8 cellular contexts compared by ENCODE assay signal in genomic region chr4:70601422-70602039, GRCh38. TPM values are rescaled to one million over a fixed set of nuclear protein-coding genes. Genes with fewer than 3 reads are reported as not detected.
A peak's percentile ranks its signal among the peaks of the same experiment; 100 is the strongest.
DNase-seq lines count a peak whose midpoint lies in the region; ATAC-seq and TF ChIP-seq lines count a peak whose summit lies in the region.

No MANE protein-coding gene starts in this region.

- H3K27me3 Mint-ChIP-seq in activated CD4-positive, alpha-beta memory T cell treated with anti-CD3 and anti-CD28 coated beads, Interleukin-2, amount 10 ng/mL, durations not matched to agents 7 days and 5 days = no peaks in the 10 kb centered on the region
- H3K27me3 Mint-ChIP-seq in endothelial cell (ENCODE audit: unreplicated experiment) (no peaks in the 10 kb centered on the region), natural killer cell (ENCODE audit: low read depth in 2 of 2) (peaks cover 0 to 6% of the 10 kb centered on the region in 2 donors)

- intact Hi-C loops in natural killer cell (cut with micrococcal nuclease) = loop anchor here (1.0 to 2.0 kb wide), 3 partner anchors 407 to 1702 kb away; no protein-coding TSS in a partner anchor

- H3K27me3 ChIP-seq in HL-60 (ENCODE audit: insufficient read depth, poor library complexity, severe bottlenecking) = no peaks in the 10 kb centered on the region

- H3K27ac Mint-ChIP-seq in activated CD4-positive, alpha-beta memory T cell treated with anti-CD3 and anti-CD28 coated beads, Interleukin-2, amount 10 ng/mL, durations not matched to agents 7 days and 5 days = no peak overlapping the region
- H3K27ac Mint-ChIP-seq in endothelial cell (ENCODE audit: unreplicated experiment) = no peak overlapping the region
- H3K27ac Mint-ChIP-seq in natural killer cell = no peak overlapping the region

- H3K4me1 Mint-ChIP-seq in activated CD4-positive, alpha-beta memory T cell treated with anti-CD3 and anti-CD28 coated beads, Interleukin-2, amount 10 ng/mL, durations not matched to agents 7 days and 5 days = no peaks in the 10 kb centered on the region
- H3K4me1 Mint-ChIP-seq in endothelial cell (ENCODE audit: unreplicated experiment) (peaks cover 6% of the 10 kb centered on the region), natural killer cell (no peaks in the 10 kb centered on the region)

- peak; percentile 98 for ATAC-seq in GM21423 (IDR thresholded peaks at IDR 0.05; ENCODE audit: unreplicated experiment)
- peak; percentile 84 to 89 (median 88) for ATAC-seq in natural killer cell
- peak; percentile 72 for ATAC-seq in stimulated activated naive CD8-positive, alpha-beta T cell treated with anti-CD3 and anti-CD28 coated beads, Interleukin-15, Interleukin-2, amounts not matched to agents 100 U/mL and 50 U/mL, for 24 hours

- DNase-seq in DMS53 (lab: John Stamatoyannopoulos, UW) = peak; percentile 89
- peak; percentile 15 to 64 for DNase-seq in HL-60 (ENCODE audit: low read depth in 1 of 2, low spot score in 1 of 2)
- peak; percentile 84 for DNase-seq in NCI-H82 (lab: John Stamatoyannopoulos, UW)
- DNase-seq in activated CD4-positive, alpha-beta memory T cell treated with anti-CD3 and anti-CD28 coated beads, Interleukin-2, amount 10 ng/mL, durations not matched to agents 7 days and 5 days = peak; percentile 70
- DNase-seq in endothelial cell (ENCODE audit: low spot score) = peak; percentile 64
- DNase-seq in natural killer cell = peak; percentile 37
- peak; percentile 54 for DNase-seq in stimulated activated naive CD8-positive, alpha-beta T cell treated with anti-CD3 and anti-CD28 coated beads, Interleukin-15, Interleukin-2, amounts not matched to agents 100 U/mL and 50 U/mL, for 24 hours

- POLR2A ChIA-PET in activated CD4-positive, alpha-beta memory T cell treated with anti-CD3 and anti-CD28 coated beads, Interleukin-2, amount 10 ng/mL, durations not matched to agents 7 days and 5 days (lab: Charles Lee) = no interaction called here

- TF ChIP-seq CTCF in HL-60 (IDR thresholded peaks at IDR 0.05; ENCODE audit: insufficient read depth, low read length) = peak; percentile 76
- TF ChIP-seq CTCF in endothelial cell (IDR thresholded peaks at IDR 0.05; ENCODE audit: unreplicated experiment) = peak; percentile 49
- TF ChIP-seq CTCF in natural killer cell (IDR thresholded peaks at IDR 0.05) = peak; percentile 63

- no peaks in the 10 kb centered on the region for H3K36me3 Mint-ChIP-seq in activated CD4-positive, alpha-beta memory T cell treated with anti-CD3 and anti-CD28 coated beads, Interleukin-2, amount 10 ng/mL, durations not matched to agents 7 days and 5 days (ENCODE audit: low read depth)
- H3K36me3 Mint-ChIP-seq in endothelial cell (ENCODE audit: low read depth, unreplicated experiment) (no peaks in the 10 kb centered on the region), natural killer cell (no peaks in the 10 kb centered on the region)

- CTCF ChIA-PET in activated CD4-positive, alpha-beta memory T cell treated with anti-CD3 and anti-CD28 coated beads, Interleukin-2, amount 10 ng/mL, durations not matched to agents 7 days and 5 days (lab: Charles Lee) = interaction anchor here (0.7 to 1.7 kb wide), 8 partner anchors 13 to 1703 kb away, joined by 3 to 10 read pairs (median 3); no protein-coding TSS in a partner anchor

- no peak overlapping the region for H3K27ac ChIP-seq in HL-60 (replicated peaks)

- no peak overlapping the region for H3K4me3 Mint-ChIP-seq in activated CD4-positive, alpha-beta memory T cell treated with anti-CD3 and anti-CD28 coated beads, Interleukin-2, amount 10 ng/mL, durations not matched to agents 7 days and 5 days
- H3K4me3 Mint-ChIP-seq in endothelial cell (ENCODE audit: unreplicated experiment) (no peak overlapping the region), natural killer cell (no peak overlapping the region)

- no peak overlapping the region for H3K4me3 ChIP-seq in HL-60 (replicated peaks; ENCODE audit: insufficient read depth, low read length)

- H3K9me3 Mint-ChIP-seq in activated CD4-positive, alpha-beta memory T cell treated with anti-CD3 and anti-CD28 coated beads, Interleukin-2, amount 10 ng/mL, durations not matched to agents 7 days and 5 days = no peaks in the 10 kb centered on the region
- H3K9me3 Mint-ChIP-seq in endothelial cell (ENCODE audit: unreplicated experiment) = peaks cover 5% of the 10 kb centered on the region
- H3K9me3 Mint-ChIP-seq in natural killer cell = no peaks in the 10 kb centered on the region

RNA-seq across cellular contexts. Expression of gene AMBN, which starts 9.5 kb away (rescaled TPM):
- total RNA-seq in activated CD4-positive, alpha-beta memory T cell treated with anti-CD3 and anti-CD28 coated beads, Interleukin-2, amount 10 ng/mL, durations not matched to agents 7 days and 5 days = not detected
- not detected for total RNA-seq in endothelial cell (ENCODE audit: unreplicated experiment)
- total RNA-seq in natural killer cell = not detected

RNA-seq across cellular contexts. Expression of gene ENAM, which starts 27.0 kb away (rescaled TPM):
- total RNA-seq in activated CD4-positive, alpha-beta memory T cell treated with anti-CD3 and anti-CD28 coated beads, Interleukin-2, amount 10 ng/mL, durations not matched to agents 7 days and 5 days = not detected
- total RNA-seq in endothelial cell (ENCODE audit: unreplicated experiment) = 0.18 TPM
- total RNA-seq in natural killer cell = not detected

Comparison
In these comparisons a context has a peak if more than half of its experiments do, and no peak if none do; other contexts are left out.
1. DNase-seq: peak in every context shown above with its lines; median percentile 89 in DMS53; 84 in NCI-H82; 70 in activated CD4-positive, alpha-beta memory T cell treated with anti-CD3 and anti-CD28 coated beads, Interleukin-2, amount 10 ng/mL, durations not matched to agents 7 days and 5 days; 64 in endothelial cell; 54 in stimulated activated naive CD8-positive, alpha-beta T cell treated with anti-CD3 and anti-CD28 coated beads, Interleukin-15, Interleukin-2, amounts not matched to agents 100 U/mL and 50 U/mL, for 24 hours; 40 in HL-60; 37 in natural killer cell.